In genomic region chr15:66023322-66023972, GRCh38 we compare ENCODE assay signal across 18 cellular contexts.
A peak's percentile ranks its signal among the peaks of the same experiment; 100 is the strongest.
DNase-seq lines count a peak whose midpoint lies in the region; ATAC-seq lines count a peak whose summit lies in the region.
"Had no signal": no experiment of that assay in that cellular context is flagged by ENCODE, and none has a peak within 500 bp of the region (broad histone marks: within the 10 kb centered on the region; RNA-seq: fewer than 3 reads in every experiment).

No MANE protein-coding gene starts in this region.

- peak in 11 of 14 donors; percentile 21 to 85 (median 65) for DNase-seq in C1 segment of cervical spinal cord (lab: John Stamatoyannopoulos, UW)
- DNase-seq in NCI-H2029 treated with DMSO at 0.1 percent for 48 hours (lab: John Stamatoyannopoulos, UW): peak; percentile 29
- DNase-seq in amygdala (lab: John Stamatoyannopoulos, UW): peak in 51 of 56 donors; percentile 3 to 80 (median 55)
- DNase-seq in hypothalamus (lab: John Stamatoyannopoulos, UW): peak in 43 of 51 donors; percentile 14 to 80 (median 64)
- DNase-seq in NCI-H1930 (lab: John Stamatoyannopoulos, UW): no peak
- no peak for DNase-seq in right cardiac atrium
- DNase-seq in activated naive CD4-positive, alpha-beta T cell (lab: John Stamatoyannopoulos, UW): no peak
- DNase-seq: ACHN; activated CD4-positive, alpha-beta T cell treated with anti-CD3 and anti-CD28 coated beads, Interleukin-2, amount 10 ng/mL, durations not matched to agents 7 days and 5 days; activated T-cell treated with anti-CD3 and anti-CD28 coated beads, Interleukin-2, amount 50 U/mL, for 1 hour; KBM-7; left lung; naive B cell; NCI-H1105 treated with DMSO at 0.1 percent for 48 hours; stimulated activated CD4-positive, alpha-beta T cell treated with anti-CD3 and anti-CD28 coated beads, Interleukin-1b, Interleukin-23, amount 100 ng/mL, for 48 hours; T1000 had no signal

- intact Hi-C loops in right cardiac atrium (cut with DNase I): no loop called here

- H3K9me3 ChIP-seq in right cardiac atrium (ENCODE audit: control insufficient read depth, low read length): no peaks in the 10 kb centered on the region
- H3K9me3 ChIP-seq: left lung, right atrium auricular region had no signal

- H3K4me1 ChIP-seq in right cardiac atrium (ENCODE audit: control insufficient read depth, insufficient read depth, low read length): no peaks in the 10 kb centered on the region
- H3K4me1 ChIP-seq: left lung had no signal

- ATAC-seq in right cardiac atrium (no peak), HG02884 (IDR thresholded peaks at IDR 0.05; ENCODE audit: unreplicated experiment) (no peak)
- ATAC-seq: left lung had no signal

- no peak overlapping the region for H3K27ac ChIP-seq in right cardiac atrium (ENCODE audit: low read length)
- H3K27ac ChIP-seq: left lung, right atrium auricular region had no signal

- H3K4me3 ChIP-seq in right cardiac atrium (ENCODE audit: low read length): no peak overlapping the region
- H3K4me3 ChIP-seq: left lung, right atrium auricular region had no signal

- WGBS in right cardiac atrium: 51% methylated on average over 6 of the region's 6 CpGs

- no peaks in the 10 kb centered on the region for H3K27me3 ChIP-seq in right cardiac atrium (ENCODE audit: control insufficient read depth, insufficient read depth)
- H3K27me3 ChIP-seq: right atrium auricular region had no signal

Comparison
In these comparisons a context has a peak if more than half of its experiments do, and no peak if none do; other contexts are left out.
1. DNase-seq: peak in C1 segment of cervical spinal cord (11 of 14), NCI-H2029 treated with DMSO at 0.1 percent for 48 hours (single experiment), amygdala (51 of 56) and hypothalamus (43 of 51); none in NCI-H1930 (0 of 2), right cardiac atrium (0 of 3) and activated naive CD4-positive, alpha-beta T cell (0 of 4).